ENCODE assay signal across 1 cellular context in genomic region chr7:74015670-74016069, GRCh38.
TF ChIP-seq lines count a peak whose summit lies in the region.

No MANE protein-coding gene starts in this region.

TF ChIP-seq in K562, 482 proteins besides CTCF, POLR2A, EP300 and RAD21 (continued from another document):
- TF ChIP-seq ATF1 (CRISPR knock-in tag; IDR thresholded peaks at IDR 0.05) (no peak), ATF1 (tag; IDR thresholded peaks at IDR 0.05) (peak; percentile 62), KDM1A (IDR thresholded peaks at IDR 0.05) (no peak), AFF1 (IDR thresholded peaks at IDR 0.05; ENCODE audit: low read depth in 1 of 2, partially characterized antibody in 2 of 2) (no peak), JUND (IDR thresholded peaks at IDR 0.05; ENCODE audit: borderline replicate concordance, low read depth, low read length) (peak; percentile 52; the same call in 1 of the 2 replicates), JUND (tag; IDR thresholded peaks at IDR 0.05; ENCODE audit: borderline replicate concordance, low read depth, low read length) (peak; percentile 33; the same call in 1 of the 3 replicates), TAF9B (IDR thresholded peaks at IDR 0.05; ENCODE audit: partially characterized antibody) (no peak), ILF3 (IDR thresholded peaks at IDR 0.05; ENCODE audit: borderline replicate concordance) (no peak), TSHZ1 (CRISPR knock-in tag; IDR thresholded peaks at IDR 0.05) (no peak), HMGN3 (IDR thresholded peaks at IDR 0.05; ENCODE audit: borderline replicate concordance, extremely low read depth, insufficient read length, low read depth, low read length) (no peak), TOE1 (IDR thresholded peaks at IDR 0.05; ENCODE audit: borderline replicate concordance) (no peak), TOE1 (CRISPR knock-in tag; IDR thresholded peaks at IDR 0.05; ENCODE audit: borderline replicate concordance, low read depth) (no peak), ZNF324 (CRISPR knock-in tag; IDR thresholded peaks at IDR 0.05) (no peak), REST (CRISPR knock-in tag; IDR thresholded peaks at IDR 0.05; ENCODE audit: low read depth) (no peak), ZBTB11 (CRISPR knock-in tag; IDR thresholded peaks at IDR 0.05) (no peak), PCBP1 (IDR thresholded peaks at IDR 0.05; ENCODE audit: low read depth, low read length, poor library complexity, severe bottlenecking) (no peak), ETS2 (tag; IDR thresholded peaks at IDR 0.05; ENCODE audit: borderline replicate concordance, poor library complexity, severe bottlenecking) (no peak), JUN (IDR thresholded peaks at IDR 0.05; ENCODE audit: borderline replicate concordance, low read depth, low read length) (0 out of 2 replicates have a peak, but pooled peaks have one; percentile 43), JUN (CRISPR knock-in tag; IDR thresholded peaks at IDR 0.05; ENCODE audit: borderline replicate concordance) (no peak), FOXA1 (IDR thresholded peaks at IDR 0.05; ENCODE audit: borderline replicate concordance) (no peak), MAZ (CRISPR knock-in tag; conservative IDR thresholded peaks at IDR 0.05 in 1 of 2, IDR thresholded peaks at IDR 0.05 in 1 of 2) (no peak), ZMIZ1 (IDR thresholded peaks at IDR 0.05; ENCODE audit: low read depth in 2 of 2, low read length in 2 of 2) (no peak), RAD51 (IDR thresholded peaks at IDR 0.05; ENCODE audit: borderline replicate concordance, low read depth) (no peak), IFI16 (CRISPR knock-in tag; IDR thresholded peaks at IDR 0.05) (no peak), PHF20 (IDR thresholded peaks at IDR 0.05; ENCODE audit: partially characterized antibody) (no peak), E2F5 (CRISPR knock-in tag; IDR thresholded peaks at IDR 0.05) (no peak), ZNF589 (CRISPR knock-in tag; IDR thresholded peaks at IDR 0.05; ENCODE audit: low read depth) (no peak), CREB1 (IDR thresholded peaks at IDR 0.05) (0 out of 2 replicates have a peak, but pooled peaks have one; percentile 19), CREB1 (CRISPR knock-in tag; IDR thresholded peaks at IDR 0.05) (no peak), ZZZ3 (IDR thresholded peaks at IDR 0.05) (no peak), HNRNPLL (IDR thresholded peaks at IDR 0.05; ENCODE audit: low read depth, low read length, poor library complexity, severe bottlenecking) (no peak), NR2C2 (CRISPR knock-in tag; IDR thresholded peaks at IDR 0.05) (no peak), NR2C2 (tag; IDR thresholded peaks at IDR 0.05) (no peak)
